In genomic region chr9:72407047-72407446, GRCh38 we compare ENCODE assay signal across 17 cellular contexts. TPM values are rescaled to one million over a fixed set of nuclear protein-coding genes. Genes with fewer than 3 reads are reported as not detected.
DNase-seq lines count a peak whose midpoint lies in the region; ATAC-seq, FAIRE-seq and TF ChIP-seq lines count a peak whose summit lies in the region.
"Had no signal": no experiment of that assay in that cellular context is flagged by ENCODE, and none has a peak within 500 bp of the region (broad histone marks: within the 10 kb centered on the region; RNA-seq: fewer than 3 reads in every experiment).

No MANE protein-coding gene starts in this region.

- H3K9ac ChIP-seq in astrocyte (ENCODE audit: low read length) (no peak overlapping the region), neuronal stem cell (ENCODE audit: low read depth, low read length, poor library complexity) (no peak overlapping the region)
- H3K9ac ChIP-seq: BLaER1 had no signal

- H2AFZ ChIP-seq in astrocyte (ENCODE audit: low read depth, low read length), result peak overlapping the region; percentile 15
- H2AFZ ChIP-seq in hepatocyte, result peak overlapping the region; percentile 28
- peak overlapping the region; percentile 35 for H2AFZ ChIP-seq in neuronal stem cell (ENCODE audit: low read length)

- H3K9me3 ChIP-seq in astrocyte (ENCODE audit: insufficient read depth, low read depth, low read length) (no peaks in the 10 kb centered on the region), hepatocyte (ENCODE audit: low read depth) (no peaks in the 10 kb centered on the region), neuronal stem cell (replicated peaks in 1 of 2; ENCODE audit: control insufficient read depth in 2 of 2, insufficient read depth in 1 of 2, low read depth in 1 of 2, low read length in 2 of 2) (no peaks in the 10 kb centered on the region)
- no peaks in the 10 kb centered on the region for H3K9me3 ChIP-seq in effector memory CD4-positive, alpha-beta T cell (ENCODE audit: control insufficient read depth, low read length)
- H3K9me3 ChIP-seq: BLaER1, Caco-2 had no signal

- H3K14ac ChIP-seq in neuronal stem cell (ENCODE audit: low read length), result no peak overlapping the region

- H3K18ac ChIP-seq in neuronal stem cell (ENCODE audit: low read length), result no peak overlapping the region

- no peak for ATAC-seq in SK-N-SH treated with all-trans-retinoic acid at 6 μM for 48 hours

- FAIRE-seq in H54 (lab: Jason Lieb, UNC) (peak; percentile 93), astrocyte (lab: Jason Lieb, UNC) (no peak)
- FAIRE-seq: GM19239, H1 had no signal

- H2AK5ac ChIP-seq in neuronal stem cell (ENCODE audit: low read depth, low read length), result no peak overlapping the region

- WGBS in hepatocyte (ENCODE audit: low lambda C conversion rate, missing lambda C conversion rate), result 32% methylated on average over 2 of the region's 2 CpGs
- no CpG with 5 or more reads among the region's 2 CpGs for WGBS in neuronal stem cell (ENCODE audit: extremely low coverage in 2 of 2, insufficient read length in 2 of 2, insufficient replicate concordance in 1 of 2), 2 donors

- no peak overlapping the region for H3K27ac Mint-ChIP-seq in astrocyte (ENCODE audit: unreplicated experiment)
- H3K27ac Mint-ChIP-seq: CD8-positive, alpha-beta memory T cell had no signal

- H3K27me3 ChIP-seq in astrocyte (ENCODE audit: insufficient read depth, low read length), result no peaks in the 10 kb centered on the region
- no peaks in the 10 kb centered on the region for H3K27me3 ChIP-seq in hepatocyte
- H3K27me3 ChIP-seq in neuronal stem cell (ENCODE audit: control insufficient read depth in 3 of 3, insufficient read depth in 3 of 3, low read depth in 1 of 3, low read length in 3 of 3), result no peaks in the 10 kb centered on the region
- no peaks in the 10 kb centered on the region for H3K27me3 ChIP-seq in effector memory CD4-positive, alpha-beta T cell (replicated peaks; ENCODE audit: control insufficient read depth, insufficient read depth, low read length, poor library complexity, severe bottlenecking)
- H3K27me3 ChIP-seq: BLaER1 had no signal

- H3K4me1 ChIP-seq in astrocyte (ENCODE audit: insufficient read depth, low read length) (no peaks in the 10 kb centered on the region), hepatocyte (ENCODE audit: insufficient read depth) (no peaks in the 10 kb centered on the region), neuronal stem cell (ENCODE audit: control insufficient read depth in 2 of 2, insufficient read depth in 1 of 2, low read depth in 1 of 2, low read length in 2 of 2) (peaks cover 0 to 3% of the 10 kb centered on the region in 2 donors)
- no peaks in the 10 kb centered on the region for H3K4me1 ChIP-seq in effector memory CD4-positive, alpha-beta T cell (ENCODE audit: control insufficient read depth, insufficient read depth, low read length, poor library complexity, severe bottlenecking)
- H3K4me1 ChIP-seq: BLaER1, Caco-2 had no signal

- H3K4me3 ChIP-seq in astrocyte (ENCODE audit: insufficient read depth, low read depth, low read length), result no peak overlapping the region
- no peak overlapping the region for H3K4me3 ChIP-seq in hepatocyte
- H3K4me3 ChIP-seq in neuronal stem cell (ENCODE audit: low read length in 2 of 2), result no peak overlapping the region
- no peak overlapping the region for H3K4me3 ChIP-seq in effector memory CD4-positive, alpha-beta T cell (ENCODE audit: insufficient read depth, low read depth, low read length, poor library complexity, severe bottlenecking)
- H3K4me3 ChIP-seq: BLaER1 had no signal

- no peak overlapping the region for H2BK120ac ChIP-seq in neuronal stem cell (ENCODE audit: low read depth, low read length)

- H3K79me1 ChIP-seq in neuronal stem cell (ENCODE audit: low read depth, low read length), result no peaks in the 10 kb centered on the region

- no peaks in the 10 kb centered on the region for H3K36me3 Mint-ChIP-seq in astrocyte (ENCODE audit: low read depth, unreplicated experiment)
- H3K36me3 Mint-ChIP-seq: CD8-positive, alpha-beta memory T cell had no signal

- H3K36me3 ChIP-seq in astrocyte (ENCODE audit: insufficient read depth, low read length) (no peaks in the 10 kb centered on the region), hepatocyte (replicated peaks; ENCODE audit: insufficient read depth, low read depth) (no peaks in the 10 kb centered on the region), neuronal stem cell (replicated peaks in 1 of 2; ENCODE audit: control insufficient read depth in 2 of 2, insufficient read depth in 2 of 2, low read length in 2 of 2) (no peaks in the 10 kb centered on the region)
- no peaks in the 10 kb centered on the region for H3K36me3 ChIP-seq in effector memory CD4-positive, alpha-beta T cell (ENCODE audit: control insufficient read depth, insufficient read depth, low read length)
- H3K36me3 ChIP-seq: BLaER1 had no signal

- H3K4ac ChIP-seq in neuronal stem cell (ENCODE audit: low read length), result no peak overlapping the region

- no peak overlapping the region for H2BK15ac ChIP-seq in neuronal stem cell (ENCODE audit: low read length)

- no peaks in the 10 kb centered on the region for H3K79me2 ChIP-seq in astrocyte (ENCODE audit: insufficient read depth, low read length)
- no peaks in the 10 kb centered on the region for H3K79me2 ChIP-seq in hepatocyte

- TF ChIP-seq CTCF in astrocyte (IDR thresholded peaks at IDR 0.05; ENCODE audit: insufficient read depth, low read depth, low read length), result no peak
- no peak for TF ChIP-seq CTCF in hepatocyte (IDR thresholded peaks at IDR 0.05; ENCODE audit: poor library complexity)

- no peak overlapping the region for H3K4me2 ChIP-seq in astrocyte (ENCODE audit: low read length)
- H3K4me2 ChIP-seq in hepatocyte, result no peak overlapping the region
- H3K4me2 ChIP-seq in neuronal stem cell (ENCODE audit: insufficient read depth, low read length, poor library complexity, severe bottlenecking), result no peak overlapping the region
- H3K4me2 ChIP-seq: BLaER1 had no signal

- no peak overlapping the region for H3K23ac ChIP-seq in neuronal stem cell (ENCODE audit: low read depth, low read length, poor library complexity)

- no peak overlapping the region for H4K91ac ChIP-seq in neuronal stem cell (ENCODE audit: low read depth, low read length, poor library complexity)

- H3K4me1 Mint-ChIP-seq in astrocyte (ENCODE audit: low read depth, unreplicated experiment), result no peaks in the 10 kb centered on the region
- H3K4me1 Mint-ChIP-seq: CD8-positive, alpha-beta memory T cell had no signal

- no peaks in the 10 kb centered on the region for H3K27me3 Mint-ChIP-seq in astrocyte (ENCODE audit: low read depth, unreplicated experiment)
- H3K27me3 Mint-ChIP-seq: CD8-positive, alpha-beta memory T cell had no signal

- H3K27ac ChIP-seq in astrocyte (ENCODE audit: low read depth, low read length) (no peak overlapping the region), hepatocyte (peak overlapping the region; percentile 50), neuronal stem cell (replicated peaks; ENCODE audit: low read length) (no peak overlapping the region)
- H3K27ac ChIP-seq in effector memory CD4-positive, alpha-beta T cell (ENCODE audit: insufficient read depth, low read length, poor library complexity, severe bottlenecking), result no peak overlapping the region
- H3K27ac ChIP-seq: BLaER1 had no signal

- H4K8ac ChIP-seq in neuronal stem cell (ENCODE audit: low read depth, low read length), result no peak overlapping the region

- no peaks in the 10 kb centered on the region for H3K9me3 Mint-ChIP-seq in astrocyte (ENCODE audit: unreplicated experiment)
- H3K9me3 Mint-ChIP-seq: CD8-positive, alpha-beta memory T cell had no signal

- TF ChIP-seq POLR2A in H54 (IDR thresholded peaks at IDR 0.05; ENCODE audit: low read depth, low read length), result no peak

- no peak overlapping the region for H3K4me3 Mint-ChIP-seq in astrocyte (ENCODE audit: unreplicated experiment)
- H3K4me3 Mint-ChIP-seq: CD8-positive, alpha-beta memory T cell had no signal

- no peak overlapping the region for H2BK12ac ChIP-seq in neuronal stem cell (ENCODE audit: low read length)

- no peak overlapping the region for H2BK5ac ChIP-seq in neuronal stem cell (ENCODE audit: low read length)

- H3K9me2 ChIP-seq in hepatocyte (replicated peaks; ENCODE audit: insufficient read depth), result no peaks in the 10 kb centered on the region

- DNase-seq in H54 (ENCODE audit: insufficient read length, low spot score) (no peak), astrocyte (ENCODE audit: low read depth) (no peak), hepatocyte (ENCODE audit: low spot score) (no peak), neuronal stem cell (ENCODE audit: low spot score) (no peak), DMS53 treated with DMSO at 0.1 percent for 48 hours (lab: John Stamatoyannopoulos, UW; ENCODE audit: unreplicated experiment) (no peak)
- no peak for DNase-seq in stimulated activated CD4-positive, alpha-beta T cell treated with anti-CD3 and anti-CD28 coated beads, Interleukin-12 subunit alpha, Interleukin-12 subunit beta, amount 100 ng/mL, for 4 hours
- DNase-seq in effector memory CD4-positive, alpha-beta T cell, result no peak
- DNase-seq: 8988T; AML-193; Caco-2; CD8-positive, alpha-beta memory T cell; GF-D8; HCEC 1CT had no signal

- no peaks in the 10 kb centered on the region for H4K20me1 ChIP-seq in astrocyte (ENCODE audit: insufficient read depth, low read length)
- no peaks in the 10 kb centered on the region for H4K20me1 ChIP-seq in hepatocyte (ENCODE audit: insufficient read depth, poor library complexity, severe bottlenecking)
- H4K20me1 ChIP-seq: BLaER1 had no signal

TF ChIP-seq in SK-N-SH treated with all-trans-retinoic acid at 6 μM for 48 hours, 23 proteins besides CTCF, POLR2A, EP300 and RAD21 (continues in another document):
- TF ChIP-seq ZNF70 (CRISPR knock-in tag; IDR thresholded peaks at IDR 0.05) (no peak), ISL1 (CRISPR knock-in tag; IDR thresholded peaks at IDR 0.05) (no peak), ZC3H10 (CRISPR knock-in tag; IDR thresholded peaks at IDR 0.05) (no peak), TCF4 (CRISPR knock-in tag; IDR thresholded peaks at IDR 0.05; ENCODE audit: borderline replicate concordance) (no peak), PATZ1 (CRISPR knock-in tag; IDR thresholded peaks at IDR 0.05; ENCODE audit: borderline replicate concordance) (no peak)

RNA-seq across cellular contexts. Expression of gene ZFAND5, which starts 42.0 kb away (rescaled TPM):
- total RNA-seq in astrocyte (167 and 181 TPM in 2 replicates), hepatocyte (212 and 288 TPM in 2 replicates)
- 188 and 208 TPM in 2 replicates for polyA plus RNA-seq in hepatocyte
- polyA plus RNA-seq in neuronal stem cell (2013, experiment 1 of 2), result 126 TPM
- 127 TPM for polyA plus RNA-seq in neuronal stem cell (2013, experiment 2 of 2)
